Comparison of ENCODE assay signal across 15 cellular contexts in the genomic region with DNA sequence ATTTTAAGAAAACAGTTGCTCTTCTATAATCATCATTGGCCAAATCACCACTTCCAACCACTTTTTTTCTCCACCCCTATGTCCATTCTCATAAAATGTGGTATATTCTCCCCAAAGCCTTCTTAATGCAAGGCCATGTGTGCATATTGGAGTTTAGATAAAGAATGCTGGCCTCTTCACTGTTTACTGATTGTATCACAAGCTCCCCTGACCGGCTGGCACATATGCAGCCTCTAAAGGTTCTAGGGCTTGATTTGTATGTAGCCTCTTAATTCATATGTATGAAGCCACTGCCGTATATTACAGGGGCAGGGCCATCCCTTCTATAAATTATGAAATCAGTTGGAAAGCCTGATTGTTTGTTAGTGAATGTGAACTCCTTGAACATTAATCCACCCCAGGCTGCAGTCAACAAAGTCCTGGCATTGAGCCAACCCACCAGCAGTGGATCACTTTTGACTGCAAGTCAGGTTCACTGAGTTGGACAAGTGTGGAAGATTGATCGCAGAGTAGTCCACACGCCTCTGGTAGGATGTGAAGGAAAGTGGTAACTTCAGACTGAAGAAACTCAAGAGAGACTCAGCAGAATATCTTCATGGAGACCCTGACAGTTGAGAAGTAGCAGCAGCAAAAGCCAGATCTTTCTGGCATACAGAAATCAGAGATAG.
A peak's percentile ranks its signal among the peaks of the same experiment; 100 is the strongest.
DNase-seq lines count a peak whose midpoint lies in the region; ATAC-seq, FAIRE-seq and TF ChIP-seq lines count a peak whose summit lies in the region.
"Had no signal": no experiment of that assay in that cellular context is flagged by ENCODE, and none has a peak within 500 bp of the region (broad histone marks: within the 10 kb centered on the region; RNA-seq: fewer than 3 reads in every experiment).

No MANE protein-coding gene starts in this region.

- H3K9me3 ChIP-seq in A673 (ENCODE audit: low read depth, low read length, poor library complexity, severe bottlenecking) = no peaks in the 10 kb centered on the region
- H3K9me3 ChIP-seq in naive thymus-derived CD4-positive, alpha-beta T cell (ENCODE audit: control insufficient read depth in 2 of 3, low read length in 3 of 3) = no peaks in the 10 kb centered on the region
- H3K9me3 ChIP-seq: colonic mucosa had no signal

- H3K27me3 ChIP-seq in A673 (replicated peaks; ENCODE audit: insufficient read depth, low read depth, low read length, poor library complexity) = no peaks in the 10 kb centered on the region
- no peaks in the 10 kb centered on the region for H3K27me3 ChIP-seq in naive thymus-derived CD4-positive, alpha-beta T cell (ENCODE audit: control insufficient read depth in 2 of 2, insufficient read depth in 2 of 2, low read length in 2 of 2)
- H3K27me3 ChIP-seq: colonic mucosa had no signal

- ATAC-seq in GM19467 (IDR thresholded peaks at IDR 0.05; ENCODE audit: unreplicated experiment) = no peak
- no peak for ATAC-seq in naive thymus-derived CD4-positive, alpha-beta T cell

- peaks cover 0 to 9% (median 5%) of the 10 kb centered on the region in 5 donors for H3K27me3 Mint-ChIP-seq in naive thymus-derived CD4-positive, alpha-beta T cell
- H3K27me3 Mint-ChIP-seq: B cell had no signal

- intact Hi-C loops in A673 (cut with micrococcal nuclease; ENCODE audit: unreplicated experiment) = no loop called here
- intact Hi-C loops in naive thymus-derived CD4-positive, alpha-beta T cell (cut with micrococcal nuclease) = no loop called here

- H3K4me1 Mint-ChIP-seq in naive thymus-derived CD4-positive, alpha-beta T cell = no peaks in the 10 kb centered on the region
- H3K4me1 Mint-ChIP-seq: activated naive CD8-positive, alpha-beta T cell treated with anti-CD3 and anti-CD28 coated beads, Interleukin-2, amount 10 ng/mL, durations not matched to agents 7 days and 5 days; B cell had no signal

- no peaks in the 10 kb centered on the region for H3K4me1 ChIP-seq in A673 (ENCODE audit: insufficient read depth, low read length, poor library complexity, severe bottlenecking)
- no peaks in the 10 kb centered on the region for H3K4me1 ChIP-seq in naive thymus-derived CD4-positive, alpha-beta T cell (ENCODE audit: control insufficient read depth in 2 of 2, insufficient read depth in 2 of 2, low read length in 2 of 2)
- H3K4me1 ChIP-seq: colonic mucosa had no signal

- no peak overlapping the region for H3K4me3 Mint-ChIP-seq in naive thymus-derived CD4-positive, alpha-beta T cell
- H3K4me3 Mint-ChIP-seq: activated naive CD8-positive, alpha-beta T cell treated with anti-CD3 and anti-CD28 coated beads, Interleukin-2, amount 10 ng/mL, durations not matched to agents 7 days and 5 days; B cell had no signal

- H3K36me3 Mint-ChIP-seq in naive thymus-derived CD4-positive, alpha-beta T cell = no peaks in the 10 kb centered on the region
- H3K36me3 Mint-ChIP-seq: activated naive CD8-positive, alpha-beta T cell treated with anti-CD3 and anti-CD28 coated beads, Interleukin-2, amount 10 ng/mL, durations not matched to agents 7 days and 5 days had no signal

- CTCF ChIA-PET in A673 (lab: Charles Lee) = no interaction called here
- CTCF ChIA-PET in naive thymus-derived CD4-positive, alpha-beta T cell (lab: Charles Lee) = no interaction called here

- POLR2A ChIA-PET in A673 (lab: Charles Lee; ENCODE audit: low non-redundant PET) = no interaction called here
- POLR2A ChIA-PET in naive thymus-derived CD4-positive, alpha-beta T cell (lab: Charles Lee) = no interaction called here

- DNase-seq in A673 (ENCODE audit: low spot score) = peak; percentile 17
- DNase-seq in HT-29 (ENCODE audit: low spot score) = peak; percentile 49
- DNase-seq in NCI-H526 (lab: John Stamatoyannopoulos, UW) = peak; percentile 12 to 44
- peak; percentile 11 for DNase-seq in iPS-NIHi11 (ENCODE audit: low spot score)
- DNase-seq in D341Med (ENCODE audit: low spot score) = no peak
- DNase-seq in GM19239 (ENCODE audit: insufficient read length, low spot score) = no peak
- DNase-seq in naive thymus-derived CD4-positive, alpha-beta T cell = no peak
- DNase-seq: activated naive CD8-positive, alpha-beta T cell treated with anti-CD3 and anti-CD28 coated beads, Interleukin-2, amount 10 ng/mL, durations not matched to agents 7 days and 5 days; colonic mucosa; posterior cingulate gyrus; SIG-M5; stimulated activated CD4-positive, alpha-beta T cell treated with anti-CD3 and anti-CD28 coated beads, Interleukin-2, amount 100 ng/mL, for 24 hours had no signal

- FAIRE-seq in GM19239 (lab: Jason Lieb, UNC) = no peak

- no TSS peak for BruUV-seq in A673 (replicated peaks; lab: Mats Ljungman, UMichigan)

- H3K36me3 ChIP-seq in A673 (ENCODE audit: insufficient read depth, low read length, poor library complexity, severe bottlenecking) = no peaks in the 10 kb centered on the region
- no peaks in the 10 kb centered on the region for H3K36me3 ChIP-seq in naive thymus-derived CD4-positive, alpha-beta T cell (ENCODE audit: control insufficient read depth in 2 of 3, insufficient read depth in 3 of 3, low read length in 3 of 3)
- H3K36me3 ChIP-seq: colonic mucosa had no signal

- H3K9me3 Mint-ChIP-seq in naive thymus-derived CD4-positive, alpha-beta T cell = no peaks in the 10 kb centered on the region
- H3K9me3 Mint-ChIP-seq: activated naive CD8-positive, alpha-beta T cell treated with anti-CD3 and anti-CD28 coated beads, Interleukin-2, amount 10 ng/mL, durations not matched to agents 7 days and 5 days had no signal

- no peak overlapping the region for H3K4me3 ChIP-seq in A673 (ENCODE audit: low read depth, low read length, poor library complexity, severe bottlenecking)
- no peak overlapping the region for H3K4me3 ChIP-seq in naive thymus-derived CD4-positive, alpha-beta T cell (ENCODE audit: low read length)
- H3K4me3 ChIP-seq: colonic mucosa had no signal

- no peak overlapping the region for H3K27ac Mint-ChIP-seq in naive thymus-derived CD4-positive, alpha-beta T cell
- H3K27ac Mint-ChIP-seq: activated naive CD8-positive, alpha-beta T cell treated with anti-CD3 and anti-CD28 coated beads, Interleukin-2, amount 10 ng/mL, durations not matched to agents 7 days and 5 days; B cell had no signal

- TF ChIP-seq CTCF in A673 (conservative IDR thresholded peaks at IDR 0.05; ENCODE audit: low read depth, low read length) = no peak

- no peak overlapping the region for H3K27ac ChIP-seq in A673 (ENCODE audit: low read depth, low read length, poor library complexity, severe bottlenecking)
- no peak overlapping the region for H3K27ac ChIP-seq in naive thymus-derived CD4-positive, alpha-beta T cell (ENCODE audit: low read depth, low read length)
- H3K27ac ChIP-seq: colonic mucosa, KMS-11 had no signal

Comparison
In these comparisons a context has a peak if more than half of its experiments do, and no peak if none do; other contexts are left out.
1. DNase-seq: peak in A673 (single experiment), HT-29 (single experiment), NCI-H526 (2 of 2) and iPS-NIHi11 (single experiment); none in D341Med (single experiment), GM19239 (single experiment) and naive thymus-derived CD4-positive, alpha-beta T cell (0 of 9).